Comparison of ENCODE assay signal across 19 cellular contexts in genomic region chrX:124435616-124436015, GRCh38.
"Had no signal": no experiment of that assay in that cellular context is flagged by ENCODE, and none has a peak within 500 bp of the region (broad histone marks: within the 10 kb centered on the region; RNA-seq: fewer than 3 reads in every experiment).

No MANE protein-coding gene starts in this region.

- H3K4me3 ChIP-seq: adrenal gland, esophagus muscularis mucosa, neural progenitor cell, ovary, sigmoid colon, spleen, thoracic aorta, upper lobe of right lung had no signal

- H3K4me3 Mint-ChIP-seq: naive B cell, neural progenitor cell had no signal

- H3K9me3 ChIP-seq: adrenal gland, esophagus muscularis mucosa, ovary, sigmoid colon, spleen, thoracic aorta, upper lobe of right lung had no signal

- H3K27me3 Mint-ChIP-seq: naive B cell had no signal

- H3K27ac Mint-ChIP-seq: naive B cell, neural progenitor cell had no signal

- H3K36me3 Mint-ChIP-seq: naive B cell, neural progenitor cell had no signal

- H3K9ac ChIP-seq: neural progenitor cell had no signal

- H3K9me3 Mint-ChIP-seq: naive B cell, neural progenitor cell had no signal

- DNase-seq: activated CD4-positive, alpha-beta T cell treated with anti-CD3 and anti-CD28 coated beads, Interleukin-2, amount 50 U/mL, for 4 hours; activated effector memory CD4-positive, alpha-beta T cell treated with Interleukin-2 at 50 U/mL for 16 hours; activated naive CD4-positive, alpha-beta T cell treated with anti-CD3 and anti-CD28 coated beads, Interleukin-2, amount 50 U/mL, for 16 hours; activated T-cell treated with anti-CD3 and anti-CD28 coated beads for 4 hours; adrenal gland; islet precursor cell; mammary epithelial cell; naive B cell; ovary; sigmoid colon; spleen; stimulated activated CD4-positive, alpha-beta T cell treated with anti-CD3 and anti-CD28 coated beads, Interleukin-1b, Interleukin-23, amount 100 ng/mL, for 48 hours; T1000; upper lobe of right lung had no signal

- H3K4me1 Mint-ChIP-seq: naive B cell, neural progenitor cell had no signal

- H3K27me3 ChIP-seq: esophagus muscularis mucosa, neural progenitor cell, ovary, sigmoid colon, spleen, upper lobe of right lung had no signal

- H3K36me3 ChIP-seq: adrenal gland, esophagus muscularis mucosa, neural progenitor cell, ovary, sigmoid colon, spleen, thoracic aorta, upper lobe of right lung had no signal

- ATAC-seq: activated CD4-positive, CD25-positive, alpha-beta regulatory T cell treated with anti-CD3 and anti-CD28 coated beads, Interleukin-2, amount 50 U/mL, for 24 hours; left lobe of liver; upper lobe of right lung had no signal

- H3K4me1 ChIP-seq: adrenal gland, esophagus muscularis mucosa, neural progenitor cell, sigmoid colon, spleen, upper lobe of right lung had no signal

- H3K27ac ChIP-seq: adrenal gland, esophagus muscularis mucosa, neural progenitor cell, ovary, sigmoid colon, spleen, thoracic aorta, upper lobe of right lung had no signal

- H3K4me2 ChIP-seq: neural progenitor cell had no signal
